25 cellular contexts compared by ENCODE assay signal in genomic region chr12:107369006-107369405, GRCh38.
A peak's percentile ranks its signal among the peaks of the same experiment; 100 is the strongest.
DNase-seq lines count a peak whose midpoint lies in the region; ATAC-seq and TF ChIP-seq lines count a peak whose summit lies in the region.
"Had no signal": no experiment of that assay in that cellular context is flagged by ENCODE, and none has a peak within 500 bp of the region (broad histone marks: within the 10 kb centered on the region; RNA-seq: fewer than 3 reads in every experiment).

No MANE protein-coding gene starts in this region.

- no peak for TF ChIP-seq POLR2A in sigmoid colon (IDR thresholded peaks at IDR 0.05)

- no peak for DNase-seq in activated CD4-positive, alpha-beta T cell treated with anti-CD3 and anti-CD28 coated beads for 36 hours
- no peak for DNase-seq in activated CD4-positive, alpha-beta T cell treated with anti-CD3 and anti-CD28 coated beads, Interleukin-2, amount 50 U/mL, for 48 hours
- no peak for DNase-seq in CD4-positive, alpha-beta T cell
- no peak for DNase-seq in activated CD4-positive, alpha-beta memory T cell treated with anti-CD3 and anti-CD28 coated beads, Interleukin-2, amount 10 ng/mL, durations not matched to agents 7 days and 5 days
- DNase-seq in effector memory CD8-positive, alpha-beta T cell, result no peak
- no peak for DNase-seq in HUDEP-2 (lab: John Stamatoyannopoulos, UW; ENCODE audit: unreplicated experiment in 76 of 76)
- DNase-seq in RWPE1 (ENCODE audit: low spot score), result no peak
- no peak for DNase-seq in sigmoid colon
- DNase-seq: 8988T, activated gamma-delta T cell, AML-193, Calu3, cerebellar nuclear complex, NCI-H1048, NCI-H187 treated with DMSO at 0.1 percent for 48 hours, NCI-H226, nephron progenitor cell, pancreas, SJCRH30, upper lobe of left lung had no signal

- no peak overlapping the region for H3K27ac ChIP-seq in CD4-positive, alpha-beta T cell (ENCODE audit: low read depth, low read length)
- H3K27ac ChIP-seq in RWPE1 (no peak overlapping the region), sigmoid colon (no peak overlapping the region)
- H3K27ac ChIP-seq: epithelial cell of prostate, pancreas, right atrium auricular region, SJCRH30, upper lobe of left lung, VCaP had no signal

- WGBS in sigmoid colon, 2 donors, result 55 to 58% methylated on average over 2 of the region's 2 CpGs

- no peaks in the 10 kb centered on the region for H3K4me1 ChIP-seq in sigmoid colon
- H3K4me1 ChIP-seq: pancreas, right atrium auricular region, SJCRH30 had no signal

- peak overlapping the region; percentile 99 for H3K27ac Mint-ChIP-seq in activated CD4-positive, alpha-beta T cell treated with anti-CD3 and anti-CD28 coated beads for 36 hours
- H3K27ac Mint-ChIP-seq in CD4-positive, alpha-beta T cell, result peak overlapping the region; percentile 86
- H3K27ac Mint-ChIP-seq in activated CD4-positive, alpha-beta memory T cell treated with anti-CD3 and anti-CD28 coated beads, Interleukin-2, amount 10 ng/mL, durations not matched to agents 7 days and 5 days, result peak overlapping the region; percentile 90
- peak overlapping the region; percentile 74 to 88 for H3K27ac Mint-ChIP-seq in effector memory CD8-positive, alpha-beta T cell
- H3K27ac Mint-ChIP-seq: nephron progenitor cell had no signal

- no peak for TF ChIP-seq EP300 in sigmoid colon (IDR thresholded peaks at IDR 0.05)

- peak; percentile 17 for ATAC-seq in activated CD4-positive, alpha-beta T cell treated with anti-CD3 and anti-CD28 coated beads for 36 hours
- no peak for ATAC-seq in CD4-positive, alpha-beta T cell (ENCODE audit: poor library complexity)
- ATAC-seq in effector memory CD8-positive, alpha-beta T cell (replicated peaks), result no peak
- ATAC-seq: HepG2, left lobe of liver, pancreas had no signal

- peaks cover 2% of the 10 kb centered on the region for H3K36me3 Mint-ChIP-seq in activated CD4-positive, alpha-beta T cell treated with anti-CD3 and anti-CD28 coated beads for 36 hours (ENCODE audit: low read depth)
- H3K36me3 Mint-ChIP-seq in CD4-positive, alpha-beta T cell (ENCODE audit: low read depth), result no peaks in the 10 kb centered on the region
- H3K36me3 Mint-ChIP-seq in activated CD4-positive, alpha-beta memory T cell treated with anti-CD3 and anti-CD28 coated beads, Interleukin-2, amount 10 ng/mL, durations not matched to agents 7 days and 5 days (ENCODE audit: low read depth), result no peaks in the 10 kb centered on the region
- no peaks in the 10 kb centered on the region for H3K36me3 Mint-ChIP-seq in effector memory CD8-positive, alpha-beta T cell (ENCODE audit: insufficient read depth)

- intact Hi-C loops in activated CD4-positive, alpha-beta T cell treated with anti-CD3 and anti-CD28 coated beads for 36 hours (cut with DNase I, micrococcal nuclease), result loop anchor here (1.0 to 2.0 kb wide), 5 partner anchors 16 to 276 kb away; partner anchors contain the start of gene CRY1 (in 2 of the 2)
- intact Hi-C loops in CD4-positive, alpha-beta T cell (cut with DNase I, micrococcal nuclease), result loop anchor here in 1 of 2 experiments (2.0 kb wide), 1 partner anchor 48 kb away; no protein-coding TSS in a partner anchor
- intact Hi-C loops in sigmoid colon (cut with DNase I), result no loop called here

- H3K4me1 Mint-ChIP-seq in activated CD4-positive, alpha-beta T cell treated with anti-CD3 and anti-CD28 coated beads for 36 hours, result peaks cover 69% of the 10 kb centered on the region
- H3K4me1 Mint-ChIP-seq in CD4-positive, alpha-beta T cell (ENCODE audit: low read depth), result peaks cover 78% of the 10 kb centered on the region
- peaks cover 69% of the 10 kb centered on the region for H3K4me1 Mint-ChIP-seq in activated CD4-positive, alpha-beta memory T cell treated with anti-CD3 and anti-CD28 coated beads, Interleukin-2, amount 10 ng/mL, durations not matched to agents 7 days and 5 days
- peaks cover 42 to 49% of the 10 kb centered on the region in 2 donors for H3K4me1 Mint-ChIP-seq in effector memory CD8-positive, alpha-beta T cell (ENCODE audit: low read depth in 2 of 2)

- no peak overlapping the region for H3K4me3 ChIP-seq in sigmoid colon
- H3K4me3 ChIP-seq: pancreas, right atrium auricular region, SJCRH30, upper lobe of left lung had no signal

- no peak for TF ChIP-seq CTCF in CD4-positive, alpha-beta T cell (IDR thresholded peaks at IDR 0.05)
- no peak for TF ChIP-seq CTCF in RWPE1 (conservative IDR thresholded peaks at IDR 0.05; ENCODE audit: low read depth)
- TF ChIP-seq CTCF in sigmoid colon (IDR thresholded peaks at IDR 0.05), result no peak

- no peaks in the 10 kb centered on the region for H3K36me3 ChIP-seq in sigmoid colon
- H3K36me3 ChIP-seq: pancreas, right atrium auricular region, SJCRH30, upper lobe of left lung had no signal

- H3K4me3 Mint-ChIP-seq in activated CD4-positive, alpha-beta T cell treated with anti-CD3 and anti-CD28 coated beads for 36 hours, result peak overlapping the region; percentile 69
- H3K4me3 Mint-ChIP-seq in CD4-positive, alpha-beta T cell, result peak overlapping the region; percentile 72
- peak overlapping the region; percentile 58 for H3K4me3 Mint-ChIP-seq in activated CD4-positive, alpha-beta memory T cell treated with anti-CD3 and anti-CD28 coated beads, Interleukin-2, amount 10 ng/mL, durations not matched to agents 7 days and 5 days
- H3K4me3 Mint-ChIP-seq in effector memory CD8-positive, alpha-beta T cell, result peak overlapping the region; percentile 67 to 75
- H3K4me3 Mint-ChIP-seq: nephron progenitor cell had no signal

- no peaks in the 10 kb centered on the region for H3K27me3 Mint-ChIP-seq in activated CD4-positive, alpha-beta T cell treated with anti-CD3 and anti-CD28 coated beads for 36 hours
- H3K27me3 Mint-ChIP-seq in CD4-positive, alpha-beta T cell, result no peaks in the 10 kb centered on the region
- H3K27me3 Mint-ChIP-seq in activated CD4-positive, alpha-beta memory T cell treated with anti-CD3 and anti-CD28 coated beads, Interleukin-2, amount 10 ng/mL, durations not matched to agents 7 days and 5 days, result no peaks in the 10 kb centered on the region
- no peaks in the 10 kb centered on the region for H3K27me3 Mint-ChIP-seq in effector memory CD8-positive, alpha-beta T cell

- POLR2A ChIA-PET in activated CD4-positive, alpha-beta T cell treated with anti-CD3 and anti-CD28 coated beads for 36 hours (lab: Charles Lee), result interaction anchor here (0.6 kb wide), 2 partner anchors 52 to 1273 kb away, joined by 3 read pairs; no protein-coding TSS in a partner anchor
- POLR2A ChIA-PET in CD4-positive, alpha-beta T cell (lab: Charles Lee), result interaction anchor here (0.7 to 9.3 kb wide), 4 partner anchors 9 to 252 kb away, joined by 3 to 192 read pairs (median 4); a partner anchor contains a TSS
- POLR2A ChIA-PET in activated CD4-positive, alpha-beta memory T cell treated with anti-CD3 and anti-CD28 coated beads, Interleukin-2, amount 10 ng/mL, durations not matched to agents 7 days and 5 days (lab: Charles Lee), result interaction anchor here (0.6 to 6.8 kb wide), 7 partner anchors 12 to 60 kb away, joined by 3 to 173 read pairs (median 3); a partner anchor contains a TSS
- POLR2A ChIA-PET in RWPE1 (lab: Yijun Ruan, JAX; ENCODE audit: low non-redundant PET), result no interaction called here

- no peaks in the 10 kb centered on the region for H3K9me3 ChIP-seq in CD4-positive, alpha-beta T cell (ENCODE audit: control insufficient read depth, low read length)
- no peaks in the 10 kb centered on the region for H3K9me3 ChIP-seq in sigmoid colon
- H3K9me3 ChIP-seq: pancreas, right atrium auricular region, SJCRH30, upper lobe of left lung had no signal

- CTCF ChIA-PET in activated CD4-positive, alpha-beta T cell treated with anti-CD3 and anti-CD28 coated beads for 36 hours (lab: Charles Lee), result interaction anchor here (0.6 to 1.6 kb wide), 5 partner anchors 14 to 168 kb away, joined by 3 to 5 read pairs (median 3); no protein-coding TSS in a partner anchor
- CTCF ChIA-PET in CD4-positive, alpha-beta T cell (lab: Charles Lee), result interaction anchor here (0.6 to 0.9 kb wide), 2 partner anchors 23 to 37 kb away, joined by 3 read pairs; no protein-coding TSS in a partner anchor
- CTCF ChIA-PET in activated CD4-positive, alpha-beta memory T cell treated with anti-CD3 and anti-CD28 coated beads, Interleukin-2, amount 10 ng/mL, durations not matched to agents 7 days and 5 days (lab: Charles Lee), result interaction anchor here (1.0 to 1.6 kb wide), 4 partner anchors 8 to 47 kb away, joined by 3 to 5 read pairs (median 4); no protein-coding TSS in a partner anchor
- CTCF ChIA-PET in RWPE1 (lab: Yijun Ruan, JAX), result no interaction called here

- H3K9me3 Mint-ChIP-seq in activated CD4-positive, alpha-beta T cell treated with anti-CD3 and anti-CD28 coated beads for 36 hours (ENCODE audit: low read depth), result no peaks in the 10 kb centered on the region
- H3K9me3 Mint-ChIP-seq in CD4-positive, alpha-beta T cell, result no peaks in the 10 kb centered on the region
- H3K9me3 Mint-ChIP-seq in activated CD4-positive, alpha-beta memory T cell treated with anti-CD3 and anti-CD28 coated beads, Interleukin-2, amount 10 ng/mL, durations not matched to agents 7 days and 5 days, result no peaks in the 10 kb centered on the region
- no peaks in the 10 kb centered on the region for H3K9me3 Mint-ChIP-seq in effector memory CD8-positive, alpha-beta T cell
- H3K9me3 Mint-ChIP-seq: nephron progenitor cell had no signal

- H3K27me3 ChIP-seq in CD4-positive, alpha-beta T cell (ENCODE audit: control insufficient read depth, insufficient read depth, low read length), result no peaks in the 10 kb centered on the region
- H3K27me3 ChIP-seq in sigmoid colon, result no peaks in the 10 kb centered on the region
- H3K27me3 ChIP-seq: pancreas, right atrium auricular region, SJCRH30, upper lobe of left lung had no signal
